ENCODE assay signal across 29 cellular contexts in the genomic region with DNA sequence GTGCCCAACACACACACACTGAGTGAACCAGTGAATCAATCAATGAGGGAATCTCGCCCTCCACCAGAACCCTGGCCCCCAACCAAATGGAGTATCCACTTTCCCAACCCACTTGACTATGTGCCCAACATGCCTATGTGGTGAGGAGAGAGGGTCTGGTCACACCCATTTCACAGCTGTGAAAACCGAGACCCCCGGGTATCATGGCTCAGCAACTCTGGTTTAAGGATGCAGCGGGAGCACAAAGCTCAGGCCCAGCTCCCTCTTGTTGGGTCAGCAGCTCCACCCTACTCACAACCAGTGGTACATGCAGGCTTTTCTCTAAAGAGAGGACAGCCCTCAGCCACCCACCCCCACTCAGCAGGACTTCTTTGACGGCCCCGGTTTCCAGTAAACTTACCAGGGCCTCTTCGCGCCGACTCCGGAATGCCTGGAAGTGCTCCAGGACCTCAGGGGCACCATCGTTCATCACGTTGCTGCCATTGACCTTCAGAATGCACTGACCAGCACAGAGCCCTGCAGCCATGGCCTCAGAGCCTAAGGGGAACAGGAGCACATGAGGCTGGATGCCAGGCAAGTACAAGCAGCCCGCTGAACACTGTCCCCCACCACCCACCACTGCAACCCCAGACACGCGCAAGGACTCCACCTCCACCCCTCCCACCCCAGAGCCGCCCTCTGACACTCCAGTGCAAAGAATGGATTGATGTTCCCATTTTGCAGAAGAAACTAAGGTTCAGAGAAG.
"Had no signal": no experiment of that assay in that cellular context is flagged by ENCODE, and none has a peak within 500 bp of the region (broad histone marks: within the 10 kb centered on the region; RNA-seq: fewer than 3 reads in every experiment).

No MANE protein-coding gene starts in this region.

- H3K36me3 ChIP-seq: pancreas, prostate gland, uterus had no signal

- DNase-seq: activated CD4-positive, alpha-beta T cell treated with anti-CD3 and anti-CD28 coated beads for 48 hours; activated CD4-positive, alpha-beta T cell treated with anti-CD3 and anti-CD28 coated beads, Interleukin-2, amount 50 U/mL, for 48 hours; activated CD8-positive, alpha-beta memory T cell treated with anti-CD3 and anti-CD28 coated beads for 24 hours; activated effector memory CD4-positive, alpha-beta T cell treated with Interleukin-2 at 50 U/mL for 16 hours; activated naive CD4-positive, alpha-beta T cell treated with Interleukin-2 at 50 U/mL for 16 hours; brain microvascular endothelial cell; effector CD4-positive, alpha-beta T cell; foreskin keratinocyte; heart right ventricle; kidney glomerular epithelial cell; left ventricle myocardium inferior; nephron progenitor cell; retina; sigmoid colon; small intestine; stimulated activated CD4-positive, alpha-beta T cell treated with anti-CD3 and anti-CD28 coated beads, Interleukin-1b, Interleukin-23, amount 100 ng/mL, for 48 hours; stimulated activated CD4-positive, alpha-beta T cell treated with anti-CD3 and anti-CD28 coated beads, Interleukin-4, amount 100 ng/mL, for 4 hours; stimulated activated CD8-positive, alpha-beta memory T cell treated with anti-CD3 and anti-CD28 coated beads, Interleukin-4, amount 100 ng/mL, for 48 hours; T-helper 9 cell; testis; trophoblast cell; uterus; WERI-Rb-1 had no signal

- ATAC-seq: activated CD4-positive, CD25-positive, alpha-beta regulatory T cell treated with anti-CD3 and anti-CD28 coated beads, Interleukin-2, amount 50 U/mL, for 24 hours; foreskin keratinocyte; heart right ventricle; pancreas; stimulated activated memory B cell treated with anti-CD40 and anti-IgM and Interleukin-4, amounts not matched to agents 10 μg/mL and 1 μg/mL and 100 μg/mL, for 72 hours had no signal

- H3K27ac ChIP-seq: brain microvascular endothelial cell, esophagus muscularis mucosa, foreskin keratinocyte, heart right ventricle, left ventricle myocardium inferior, pancreas, prostate gland, sigmoid colon, testis, uterus, WERI-Rb-1 had no signal

- H3K4me1 ChIP-seq: foreskin keratinocyte, pancreas, sigmoid colon, uterus had no signal

- H3K27me3 ChIP-seq: brain microvascular endothelial cell, esophagus muscularis mucosa, heart right ventricle, pancreas, sigmoid colon, testis, uterus had no signal

- FAIRE-seq: astrocyte, pancreas, small intestine had no signal

- H3K9me3 ChIP-seq: esophagus muscularis mucosa, heart right ventricle, left ventricle myocardium inferior, pancreas, prostate gland, sigmoid colon, testis, uterus had no signal

- H3K4me3 ChIP-seq: esophagus muscularis mucosa, heart right ventricle, left ventricle myocardium inferior, pancreas, prostate gland, sigmoid colon, testis, uterus had no signal
